8 cellular contexts compared by ENCODE assay signal in genomic region chr1:10415211-10415930, GRCh38. TPM values are rescaled to one million over a fixed set of nuclear protein-coding genes. Genes with fewer than 3 reads are reported as not detected.
DNase-seq lines count a peak whose midpoint lies in the region; ATAC-seq and TF ChIP-seq lines count a peak whose summit lies in the region.

No MANE protein-coding gene starts in this region.

- no peaks in the 10 kb centered on the region for H3F3A ChIP-seq in GM23248 (ENCODE audit: insufficient read depth)

- peaks cover 4 to 6% (median 6%) of the 10 kb centered on the region in 3 donors for H3K4me1 Mint-ChIP-seq in T-cell

- BruUV-seq in OCI-LY7 (replicated peaks; lab: Mats Ljungman, UMichigan) = no TSS peak

- H3K36me3 Mint-ChIP-seq in T-cell = peaks cover 71% of the 10 kb centered on the region

- DNase-seq in GM23248 = peak; percentile 81
- DNase-seq in T-cell = peak in 2 of 34 experiments; percentile 1 to 30
- DNase-seq in fibroblast of the conjunctiva (ENCODE audit: low read depth) = peak; percentile 36
- DNase-seq in skeletal muscle cell (ENCODE audit: low read depth) = peak; percentile 75
- no peak for DNase-seq in NCI-H1105 (lab: John Stamatoyannopoulos, UW)
- no peak for DNase-seq in NCI-H2171 treated with DMSO at 0.1 percent for 48 hours (lab: John Stamatoyannopoulos, UW)
- DNase-seq in OCI-LY7 (ENCODE audit: low spot score) = no peak

- H3K4me2 ChIP-seq in GM23248 (ENCODE audit: unreplicated experiment) (no peak overlapping the region), OCI-LY7 (ENCODE audit: low read length) (no peak overlapping the region)

- no peaks in the 10 kb centered on the region for H3K27me3 Mint-ChIP-seq in T-cell

- H3K36me3 ChIP-seq in GM23248 (ENCODE audit: low read depth) (peaks cover 35% of the 10 kb centered on the region; the same call in 1 of the 2 replicates), OCI-LY7 (ENCODE audit: insufficient read depth, low read length) (peaks cover 96% of the 10 kb centered on the region)

- ATAC-seq in T-cell (replicated peaks in 1 of 4) (peak in 3 of 4 experiments; percentile 34 to 63 (median 50)), HG03095 (IDR thresholded peaks at IDR 0.05; ENCODE audit: unreplicated experiment) (no peak)

- H2AFZ ChIP-seq in GM23248 (peak overlapping the region; percentile 54), OCI-LY7 (ENCODE audit: low read length) (no peak overlapping the region)

- no peaks in the 10 kb centered on the region for H3K9me3 ChIP-seq in GM23248 (ENCODE audit: low read depth)
- no peaks in the 10 kb centered on the region for H3K9me3 ChIP-seq in OCI-LY7 (ENCODE audit: low read length)

- H3K9ac ChIP-seq in GM23248 = peak overlapping the region; percentile 49

- no peaks in the 10 kb centered on the region for H3K79me2 ChIP-seq in GM23248 (ENCODE audit: insufficient read depth)
- no peaks in the 10 kb centered on the region for H3K79me2 ChIP-seq in OCI-LY7 (ENCODE audit: insufficient read depth, low read depth, low read length)

- no peaks in the 10 kb centered on the region for H3K9me2 ChIP-seq in GM23248 (ENCODE audit: insufficient read depth)
- no peaks in the 10 kb centered on the region for H3K9me2 ChIP-seq in OCI-LY7 (ENCODE audit: insufficient read depth, low read length)

- peaks cover 5% of the 10 kb centered on the region for H3K4me1 ChIP-seq in GM23248 (ENCODE audit: insufficient read depth)
- no peaks in the 10 kb centered on the region for H3K4me1 ChIP-seq in OCI-LY7 (ENCODE audit: insufficient read depth, low read length, poor library complexity, severe bottlenecking)

- no peak overlapping the region for H3K4me3 Mint-ChIP-seq in T-cell

- H4K20me1 ChIP-seq in GM23248 (ENCODE audit: insufficient read depth) = no peaks in the 10 kb centered on the region
- no peaks in the 10 kb centered on the region for H4K20me1 ChIP-seq in OCI-LY7 (ENCODE audit: insufficient read depth, low read length)

- H3K27ac Mint-ChIP-seq in T-cell = peak overlapping the region; percentile 85 to 87

- H3K27me3 ChIP-seq in GM23248 (replicated peaks; ENCODE audit: insufficient read depth) = no peaks in the 10 kb centered on the region

- intact Hi-C loops in OCI-LY7 (cut with micrococcal nuclease; ENCODE audit: unreplicated experiment) = no loop called here

- H3K4me3 ChIP-seq in GM23248 (no peak overlapping the region), skeletal muscle cell (ENCODE audit: low read depth, low read length) (no peak overlapping the region), OCI-LY7 (ENCODE audit: low read depth, low read length, poor library complexity, severe bottlenecking) (no peak overlapping the region)

- no peaks in the 10 kb centered on the region for H3K9me3 Mint-ChIP-seq in T-cell

- CTCF ChIA-PET in T-cell (lab: Charles Lee) = interaction anchor here in 1 of 2 donors (0.6 kb wide), 1 partner anchor 561 kb away, joined by 3 read pairs; no protein-coding TSS in a partner anchor
- CTCF ChIA-PET in OCI-LY7 (lab: Charles Lee; ENCODE audit: unreplicated experiment) = no interaction called here

- in situ Hi-C loops in GM23248 (cut with MboI) = no loop called here

- H3K27ac ChIP-seq in GM23248 (peak overlapping the region; percentile 72), OCI-LY7 (ENCODE audit: low read depth, low read length, poor library complexity, severe bottlenecking) (no peak overlapping the region)

- 72 to 74% methylated on average over 6 of the region's 6 CpGs for WGBS in GM23248 (ENCODE audit: low coverage in 1 of 2, low lambda C conversion rate in 2 of 2, missing lambda C conversion rate in 2 of 2), 2 experiments

- no peak for TF ChIP-seq CTCF in OCI-LY7 (conservative IDR thresholded peaks at IDR 0.05; ENCODE audit: low read length)

- POLR2A ChIA-PET in T-cell (lab: Charles Lee) (interaction anchor here in 1 of 2 donors (0.6 kb wide), 1 partner anchor 381 kb away, joined by 3 read pairs; no protein-coding TSS in a partner anchor), OCI-LY7 (lab: Charles Lee) (interaction anchor here (0.7 kb wide), 1 partner anchor 89 kb away, joined by 3 read pairs; no protein-coding TSS in a partner anchor)

RNA-seq across cellular contexts. Expression of gene CENPS, which starts 14.9 kb away (rescaled TPM):
- total RNA-seq in GM23248 (2014; rRNA removed; shearing (Covaris generic)) = 12.6 and 25.4 TPM in 2 replicates
- 34.1 and 34.3 TPM in 2 replicates for polyA plus RNA-seq in GM23248 (2016; fragmentation: Nextera tagmentation; extraction: Ambion mirVana)
- 1 to 10 TPM; 3.5 to 9.7 (median 5.8) TPM for total RNA-seq in T-cell
- 13.6 and 18.8 TPM in 2 replicates for total RNA-seq in OCI-LY7 (2014; rRNA removed; shearing (Covaris generic))
- total RNA-seq in OCI-LY7 (2022) = 18.4 and 18.8 TPM in 2 replicates

RNA-seq across cellular contexts. Expression of gene PGD, which starts 16.5 kb away (rescaled TPM):
- total RNA-seq in GM23248 (2014; rRNA removed; shearing (Covaris generic)) = 51.7 and 59.1 TPM in 2 replicates
- 61.4 and 64.4 TPM in 2 replicates for polyA plus RNA-seq in GM23248 (2016; fragmentation: Nextera tagmentation; extraction: Ambion mirVana)
- total RNA-seq in T-cell = 10 to 100 TPM; 23.3 to 43.7 (median 37.0) TPM
- 50.3 and 69.3 TPM in 2 replicates for total RNA-seq in OCI-LY7 (2014; rRNA removed; shearing (Covaris generic))
- total RNA-seq in OCI-LY7 (2022) = 146 and 157 TPM in 2 replicates

RNA-seq across cellular contexts. Expression of gene CORT, which starts 34.5 kb away (rescaled TPM):
- 0.22 TPM in 1 of 2 replicates, not detected in the other for total RNA-seq in GM23248 (2014; rRNA removed; shearing (Covaris generic))
- polyA plus RNA-seq in GM23248 (2016; fragmentation: Nextera tagmentation; extraction: Ambion mirVana) = 0.33 TPM in 1 of 2 replicates, not detected in the other
- total RNA-seq in T-cell (under 1 TPM in 3 of 5 donors, not detected in 2; 0.40 to 0.55 (median 0.43) TPM), OCI-LY7 (2022) (1.3 TPM in 1 of 2 replicates, not detected in the other)
- 0.66 TPM in 1 of 2 replicates, not detected in the other for total RNA-seq in OCI-LY7 (2014; rRNA removed; shearing (Covaris generic))

RNA-seq across cellular contexts. Expression of gene DFFA, which starts 57.0 kb away (rescaled TPM):
- total RNA-seq in GM23248 (2014; rRNA removed; shearing (Covaris generic)) = 27.9 and 35.0 TPM in 2 replicates
- polyA plus RNA-seq in GM23248 (2016; fragmentation: Nextera tagmentation; extraction: Ambion mirVana) = 50.3 and 52.5 TPM in 2 replicates
- 10 to 100 TPM; 19.3 to 32.9 (median 26.0) TPM for total RNA-seq in T-cell
- 58.4 and 64.6 TPM in 2 replicates for total RNA-seq in OCI-LY7 (2014; rRNA removed; shearing (Covaris generic))
- 70.9 and 79.0 TPM in 2 replicates for total RNA-seq in OCI-LY7 (2022)

RNA-seq across cellular contexts. Expression of gene PEX14, which starts 59.4 kb away (rescaled TPM):
- 13.9 and 16.9 TPM in 2 replicates for total RNA-seq in GM23248 (2014; rRNA removed; shearing (Covaris generic))
- polyA plus RNA-seq in GM23248 (2016; fragmentation: Nextera tagmentation; extraction: Ambion mirVana) = 20.1 and 22.4 TPM in 2 replicates
- 10 to 100 TPM; 22.3 to 24.5 (median 22.7) TPM for total RNA-seq in T-cell
- 11.9 and 14.6 TPM in 2 replicates for total RNA-seq in OCI-LY7 (2014; rRNA removed; shearing (Covaris generic))
- 23.8 and 24.3 TPM in 2 replicates for total RNA-seq in OCI-LY7 (2022)

Comparison
In these comparisons a context has a peak if more than half of its experiments do, and no peak if none do; other contexts are left out.
1. DNase-seq: peak in GM23248 (single experiment), fibroblast of the conjunctiva (single experiment) and skeletal muscle cell (single experiment); none in NCI-H1105 (single experiment), NCI-H2171 treated with DMSO at 0.1 percent for 48 hours (single experiment) and OCI-LY7 (single experiment).